Comparison of ENCODE assay signal across 15 cellular contexts in genomic region chr3:108225221-108225620, GRCh38.
"Had no signal": no experiment of that assay in that cellular context is flagged by ENCODE, and none has a peak within 500 bp of the region (broad histone marks: within the 10 kb centered on the region; RNA-seq: fewer than 3 reads in every experiment).

No MANE protein-coding gene starts in this region.

- H3K9me3 Mint-ChIP-seq: mesothelial cell of epicardium had no signal

- H3K4me3 Mint-ChIP-seq: mesothelial cell of epicardium had no signal

- ATAC-seq: gastrocnemius medialis, heart right ventricle, left cardiac atrium, lower lobe of right lung had no signal

- H3K27ac ChIP-seq: cardiac muscle cell, gastrocnemius medialis, parathyroid adenoma had no signal

- DNase-seq: activated CD4-positive, alpha-beta T cell treated with anti-CD3 and anti-CD28 coated beads, Interleukin-2, amount 50 U/mL, for 1 hour; activated naive CD4-positive, alpha-beta T cell treated with Interleukin-2 at 50 U/mL for 16 hours; activated T-cell treated with anti-CD3 and anti-CD28 coated beads for 4 hours; dorsolateral prefrontal cortex; erythroblast; gastrocnemius medialis; heart right ventricle; left cardiac atrium; lower lobe of right lung; stimulated activated CD4-positive, alpha-beta T cell treated with anti-CD3 and anti-CD28 coated beads, Interleukin-2, amount 100 ng/mL, for 24 hours; trophoblast cell had no signal

- H3K4me3 ChIP-seq: cardiac muscle cell, dorsolateral prefrontal cortex, gastrocnemius medialis, heart right ventricle, lower lobe of right lung had no signal

- H3K36me3 Mint-ChIP-seq: mesothelial cell of epicardium had no signal

- H3K27me3 ChIP-seq: cardiac muscle cell, dorsolateral prefrontal cortex, gastrocnemius medialis, heart right ventricle, neutrophil had no signal

- H3K36me3 ChIP-seq: cardiac muscle cell, gastrocnemius medialis, heart right ventricle, lower lobe of right lung, neutrophil had no signal

- H3K9me3 ChIP-seq: gastrocnemius medialis, heart right ventricle, lower lobe of right lung, neutrophil had no signal
